In genomic region chr4:152380919-152381318, GRCh38 we compare ENCODE assay signal across 18 cellular contexts.
DNase-seq lines count a peak whose midpoint lies in the region; ATAC-seq, FAIRE-seq and TF ChIP-seq lines count a peak whose summit lies in the region.
"Had no signal": no experiment of that assay in that cellular context is flagged by ENCODE, and none has a peak within 500 bp of the region (broad histone marks: within the 10 kb centered on the region; RNA-seq: fewer than 3 reads in every experiment).

No MANE protein-coding gene starts in this region.

- H3K9me3 ChIP-seq in liver (ENCODE audit: control insufficient read depth in 4 of 4, low read length in 3 of 4) = no peaks in the 10 kb centered on the region
- H3K9me3 ChIP-seq in HepG2 (ENCODE audit: low read length) = no peaks in the 10 kb centered on the region
- H3K9me3 ChIP-seq in keratinocyte (ENCODE audit: control insufficient read depth, low read depth, low read length) = no peaks in the 10 kb centered on the region
- H3K9me3 ChIP-seq in pancreas = no peaks in the 10 kb centered on the region
- H3K9me3 ChIP-seq: BLaER1 treated with 17β-estradiol and CSF1 and Interleukin-3, amounts not matched to agents 10 nM and 100 nM had no signal

- CTCF ChIA-PET in HepG2 (lab: Yijun Ruan, JAX; ENCODE audit: low intra/inter-chr PET ratio, low total read pairs) = no interaction called here

- TF ChIP-seq CTCF in liver (IDR thresholded peaks at IDR 0.05; ENCODE audit: low read depth, low read length, missing input control) = no peak
- no peak for TF ChIP-seq CTCF in HepG2 (CRISPR knock-in tag; IDR thresholded peaks at IDR 0.05)
- no peak for TF ChIP-seq CTCF in keratinocyte (optimal IDR thresholded peaks at IDR 0.05 in 1 of 3, IDR thresholded peaks at IDR 0.05 in 1 of 3, conservative IDR thresholded peaks at IDR 0.05 in 1 of 3; ENCODE audit: extremely low read depth in 1 of 3, insufficient read depth in 2 of 3, low read length in 3 of 3)
- no peak for TF ChIP-seq CTCF in pancreas (IDR thresholded peaks at IDR 0.05)

- no peaks in the 10 kb centered on the region for H3K9me1 ChIP-seq in keratinocyte (ENCODE audit: control insufficient read depth, extremely low read depth, insufficient read depth, low read length)

- peak overlapping the region in 3 of 10 donors; percentile 14 to 90 (median 24) for H3K27ac Mint-ChIP-seq in naive thymus-derived CD8-positive, alpha-beta T cell

- peaks cover 3 to 24% (median 18%) of the 10 kb centered on the region in 4 donors for H3K4me1 Mint-ChIP-seq in naive thymus-derived CD8-positive, alpha-beta T cell

- no peak for TF ChIP-seq POLR2A in HepG2 (IDR thresholded peaks at IDR 0.05; ENCODE audit: insufficient read depth in 1 of 2, low read depth in 2 of 2, low read length in 2 of 2)

- peak overlapping the region in 1 of 3 donors; percentile 38 for H3K4me3 ChIP-seq in liver (ENCODE audit: low read depth in 1 of 3, low read length in 3 of 3)
- H3K4me3 ChIP-seq in HepG2 (replicated peaks in 1 of 3; ENCODE audit: insufficient read depth in 1 of 3, low read depth in 2 of 3, low read length in 3 of 3) = no peak overlapping the region
- H3K4me3 ChIP-seq in keratinocyte (ENCODE audit: control insufficient read depth in 2 of 3, extremely low read depth in 1 of 3, insufficient read depth in 2 of 3, low read depth in 1 of 3, low read length in 3 of 3) = no peak overlapping the region
- H3K4me3 ChIP-seq in pancreas = peak overlapping the region in 3 of 4 donors; percentile 1 to 34 (median 30)
- H3K4me3 ChIP-seq: BLaER1 treated with 17β-estradiol and CSF1 and Interleukin-3, amounts not matched to agents 10 nM and 100 nM had no signal

- no peak for DNase-seq in HepG2 (ENCODE audit: low spot score)
- DNase-seq in keratinocyte (ENCODE audit: low read depth, low spot score) = no peak
- no peak for DNase-seq in pancreas
- no peak for DNase-seq in nucleus accumbens (lab: John Stamatoyannopoulos, UW)
- no peak for DNase-seq in naive thymus-derived CD8-positive, alpha-beta T cell
- no peak for DNase-seq in activated T-cell treated with anti-CD3 and anti-CD28 coated beads for 4 hours
- DNase-seq: DMS79, KG1, NCI-H1417, NCI-H187, NCI-H2107, NCI-H510A treated with DMSO at 0.1 percent for 48 hours, NCI-H774, SHP77 had no signal

- in situ Hi-C loops in HepG2 (cut with HindIII; ENCODE audit: extremely low pct_ligation_motif_present, low pct_unique_long_range_greater_than_20kb) = no loop called here

- no peak for ATAC-seq in HepG2
- no peak for ATAC-seq in pancreas
- no peak for ATAC-seq in naive thymus-derived CD8-positive, alpha-beta T cell

- intact Hi-C loops in HepG2 (cut with micrococcal nuclease; ENCODE audit: unreplicated experiment) (no loop called here), pancreas (cut with DNase I) (no loop called here)

- TF ChIP-seq RAD21 in liver (IDR thresholded peaks at IDR 0.05) (no peak), HepG2 (CRISPR knock-in tag; IDR thresholded peaks at IDR 0.05) (no peak)

- BruUV-seq in HepG2 (replicated peaks; lab: Mats Ljungman, UMichigan) = no TSS peak

- no peak for FAIRE-seq in HepG2 (lab: Jason Lieb, UNC)
- no peak for FAIRE-seq in keratinocyte (lab: Jason Lieb, UNC)
- no peak for FAIRE-seq in pancreas (lab: Jason Lieb, UNC)
- FAIRE-seq: H54, RCC 7860 had no signal

- H3K4me1 ChIP-seq in liver (ENCODE audit: control insufficient read depth in 4 of 4, insufficient read depth in 4 of 4, low read length in 3 of 4) = peaks cover 0 to 21% (median 7%) of the 10 kb centered on the region in 4 donors
- no peaks in the 10 kb centered on the region for H3K4me1 ChIP-seq in HepG2 (ENCODE audit: insufficient read depth, low read length)
- H3K4me1 ChIP-seq in keratinocyte (ENCODE audit: control insufficient read depth, extremely low read depth, insufficient read depth, low read length) = peaks cover 6% of the 10 kb centered on the region
- H3K4me1 ChIP-seq in pancreas = peaks cover 0 to 9% (median 7%) of the 10 kb centered on the region in 3 donors

- WGBS in liver = 39% methylated on average over 2 of the region's 2 CpGs
- WGBS in HepG2 (ENCODE audit: low lambda C conversion rate) = 98% methylated on average over 2 of the region's 2 CpGs
- WGBS in pancreas, 2 donors = 46 to 50% methylated on average over 2 of the region's 2 CpGs

- H3K9me3 Mint-ChIP-seq in naive thymus-derived CD8-positive, alpha-beta T cell = no peaks in the 10 kb centered on the region

- H3K36me3 ChIP-seq in liver (ENCODE audit: control insufficient read depth in 4 of 4, insufficient read depth in 3 of 4, low read depth in 1 of 4, low read length in 3 of 4) = no peaks in the 10 kb centered on the region
- H3K36me3 ChIP-seq in HepG2 (replicated peaks in 1 of 2; ENCODE audit: control insufficient read depth in 1 of 2, insufficient read depth in 2 of 2, low read length in 2 of 2) = no peaks in the 10 kb centered on the region
- no peaks in the 10 kb centered on the region for H3K36me3 ChIP-seq in keratinocyte (ENCODE audit: control insufficient read depth in 2 of 2, extremely low read depth in 1 of 2, insufficient read depth in 2 of 2, low read length in 2 of 2)
- H3K36me3 ChIP-seq in pancreas = no peaks in the 10 kb centered on the region

- H3K4me2 ChIP-seq in HepG2 (ENCODE audit: low read depth, low read length) (no peak overlapping the region), keratinocyte (ENCODE audit: control insufficient read depth, extremely low read depth, insufficient read depth, low read depth, low read length) (peak overlapping the region; percentile 94)
- H3K4me2 ChIP-seq: BLaER1 treated with 17β-estradiol and CSF1 and Interleukin-3, amounts not matched to agents 10 nM and 100 nM had no signal

- H3K79me2 ChIP-seq in HepG2 (ENCODE audit: insufficient read depth, low read length) = no peaks in the 10 kb centered on the region
- H3K79me2 ChIP-seq in keratinocyte (ENCODE audit: control insufficient read depth, insufficient read depth, low read length) = peaks cover 9% of the 10 kb centered on the region

- H3K27ac ChIP-seq in liver (ENCODE audit: low read depth in 1 of 2, low read length in 2 of 2) = peak overlapping the region; percentile 8 to 67
- no peak overlapping the region for H3K27ac ChIP-seq in HepG2 (ENCODE audit: extremely low read length, insufficient read depth, low read length)
- peak overlapping the region; percentile 66 for H3K27ac ChIP-seq in keratinocyte (ENCODE audit: control insufficient read depth, insufficient read depth, low read length)
- H3K27ac ChIP-seq in pancreas = peak overlapping the region; percentile 8 to 82 (median 42)
- H3K27ac ChIP-seq: BLaER1 treated with 17β-estradiol and CSF1 and Interleukin-3, amounts not matched to agents 10 nM and 100 nM had no signal

- TF ChIP-seq EP300 in HepG2 (IDR thresholded peaks at IDR 0.05; ENCODE audit: low read depth in 2 of 2, low read length in 2 of 2) (no peak), HepG2 (CRISPR knock-in tag; IDR thresholded peaks at IDR 0.05; ENCODE audit: borderline replicate concordance) (no peak)

- dilution Hi-C loops in keratinocyte (cut with MboI; ENCODE audit: extremely low pct_ligation_motif_present, low sequenced_read_pairs) = no loop called here

- H2AFZ ChIP-seq in HepG2 (ENCODE audit: low read length) (no peak overlapping the region), keratinocyte (ENCODE audit: control insufficient read depth, low read length) (no peak overlapping the region)

- H3K36me3 Mint-ChIP-seq in naive thymus-derived CD8-positive, alpha-beta T cell = peaks cover 0 to 5% (median 3%) of the 10 kb centered on the region in 3 donors

- H3K27me3 ChIP-seq in liver (ENCODE audit: control insufficient read depth in 4 of 4, insufficient read depth in 4 of 4, low read length in 3 of 4) (no peaks in the 10 kb centered on the region), HepG2 (ENCODE audit: control insufficient read depth in 1 of 2, insufficient read depth in 2 of 2, low read length in 2 of 2) (no peaks in the 10 kb centered on the region), keratinocyte (ENCODE audit: control insufficient read depth, extremely low read depth, insufficient read depth, low read length) (no peaks in the 10 kb centered on the region), pancreas (no peaks in the 10 kb centered on the region)
- H3K27me3 ChIP-seq: BLaER1 treated with 17β-estradiol and CSF1 and Interleukin-3, amounts not matched to agents 10 nM and 100 nM had no signal

- no peaks in the 10 kb centered on the region for H3K27me3 Mint-ChIP-seq in naive thymus-derived CD8-positive, alpha-beta T cell

- H3K9ac ChIP-seq in liver (ENCODE audit: low read depth in 1 of 2, low read length in 2 of 2) = peak overlapping the region; percentile 59 to 71
- H3K9ac ChIP-seq in HepG2 (ENCODE audit: insufficient read depth, low read depth, low read length) = no peak overlapping the region
- peak overlapping the region; percentile 47 for H3K9ac ChIP-seq in keratinocyte (ENCODE audit: control insufficient read depth, extremely low read depth, insufficient read depth, low read length)
- H3K9ac ChIP-seq: BLaER1 treated with 17β-estradiol and CSF1 and Interleukin-3, amounts not matched to agents 10 nM and 100 nM had no signal

- POLR2A ChIA-PET in HepG2 (lab: Yijun Ruan, JAX) = no interaction called here
- POLR2A ChIA-PET in naive thymus-derived CD8-positive, alpha-beta T cell (lab: Charles Lee) = no interaction called here

- no peak overlapping the region for H3K4me3 Mint-ChIP-seq in naive thymus-derived CD8-positive, alpha-beta T cell

- H4K20me1 ChIP-seq in HepG2 (ENCODE audit: insufficient read depth, low read length) = no peaks in the 10 kb centered on the region; the same call in 1 of the 2 replicates
- H4K20me1 ChIP-seq in keratinocyte (ENCODE audit: control insufficient read depth, extremely low read depth, insufficient read depth, low read length) = no peaks in the 10 kb centered on the region

TF ChIP-seq in liver, 16 proteins besides CTCF, POLR2A, EP300 and RAD21 (continues in another document):
- no peak for TF ChIP-seq NR2F2 (IDR thresholded peaks at IDR 0.05)
- peak; percentile 94 for TF ChIP-seq YY1 (IDR thresholded peaks at IDR 0.05)
- TF ChIP-seq GABPA (IDR thresholded peaks at IDR 0.05 in 1 of 2, conservative IDR thresholded peaks at IDR 0.05 in 1 of 2) = no peak
- TF ChIP-seq, protein P1, sequence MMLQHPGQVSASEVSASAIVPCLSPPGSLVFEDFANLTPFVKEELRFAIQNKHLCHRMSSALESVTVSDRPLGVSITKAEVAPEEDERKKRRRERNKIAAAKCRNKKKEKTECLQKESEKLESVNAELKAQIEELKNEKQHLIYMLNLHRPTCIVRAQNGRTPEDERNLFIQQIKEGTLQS (IDR thresholded peaks at IDR 0.05) = no peak

Comparison
In these comparisons a context has a peak if more than half of its experiments do, and no peak if none do; other contexts are left out.
1. H3K4me3 ChIP-seq: peak in pancreas (3 of 4); none in HepG2 (0 of 3) and keratinocyte (0 of 3).